8 cellular contexts compared by ENCODE assay signal in the genomic region with DNA sequence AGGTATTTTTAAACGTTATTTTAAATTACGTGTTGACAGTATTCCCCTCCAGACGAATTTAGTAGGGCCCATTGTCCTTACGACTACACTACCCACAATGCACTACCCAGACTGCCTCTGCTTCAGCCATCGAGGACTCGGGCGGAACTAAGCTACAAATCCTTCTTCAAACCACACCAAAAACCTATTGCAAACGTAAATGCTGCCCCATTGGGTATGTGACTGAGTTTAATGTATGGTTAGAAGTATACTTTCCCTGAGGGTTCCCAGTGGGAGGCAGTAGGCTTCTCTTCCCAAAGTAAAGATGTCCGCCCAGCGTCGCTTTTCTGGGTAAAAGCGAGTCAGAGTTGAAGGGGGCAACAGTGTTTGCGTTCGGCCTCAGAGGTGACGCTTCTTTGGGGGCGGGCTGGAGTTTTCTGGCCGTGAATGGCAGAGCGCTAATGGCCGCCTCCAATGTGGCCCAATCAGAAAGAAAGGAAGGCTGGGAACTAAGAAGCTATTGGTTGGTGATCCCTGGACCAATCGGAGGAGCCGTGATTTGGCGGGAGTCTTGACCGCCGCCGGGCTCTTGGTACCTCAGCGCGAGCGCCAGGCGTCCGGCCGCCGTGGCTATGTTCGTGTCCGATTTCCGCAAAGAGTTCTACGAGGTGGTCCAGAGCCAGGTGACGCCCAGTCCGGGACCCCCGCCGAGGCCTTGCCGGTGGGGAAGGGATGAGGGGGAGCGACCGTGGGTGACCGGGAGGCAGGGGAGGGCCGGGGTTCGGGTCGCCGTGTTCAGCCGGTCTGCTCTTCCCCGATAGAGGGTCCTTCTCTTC. TPM values are rescaled to one million over a fixed set of nuclear protein-coding genes. Genes with fewer than 3 reads are reported as not detected.
DNase-seq lines count a peak whose midpoint lies in the region; ATAC-seq and TF ChIP-seq lines count a peak whose summit lies in the region.

A gene with protein sequence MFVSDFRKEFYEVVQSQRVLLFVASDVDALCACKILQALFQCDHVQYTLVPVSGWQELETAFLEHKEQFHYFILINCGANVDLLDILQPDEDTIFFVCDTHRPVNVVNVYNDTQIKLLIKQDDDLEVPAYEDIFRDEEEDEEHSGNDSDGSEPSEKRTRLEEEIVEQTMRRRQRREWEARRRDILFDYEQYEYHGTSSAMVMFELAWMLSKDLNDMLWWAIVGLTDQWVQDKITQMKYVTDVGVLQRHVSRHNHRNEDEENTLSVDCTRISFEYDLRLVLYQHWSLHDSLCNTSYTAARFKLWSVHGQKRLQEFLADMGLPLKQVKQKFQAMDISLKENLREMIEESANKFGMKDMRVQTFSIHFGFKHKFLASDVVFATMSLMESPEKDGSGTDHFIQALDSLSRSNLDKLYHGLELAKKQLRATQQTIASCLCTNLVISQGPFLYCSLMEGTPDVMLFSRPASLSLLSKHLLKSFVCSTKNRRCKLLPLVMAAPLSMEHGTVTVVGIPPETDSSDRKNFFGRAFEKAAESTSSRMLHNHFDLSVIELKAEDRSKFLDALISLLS (plus strand): TSS at position 563 of the 815 bp plus-strand sequence. CDS start 49 bp downstream, at position 612.

- H3K27me3 ChIP-seq in ovary (no peaks in the 10 kb centered on the region), tibial artery (no peaks in the 10 kb centered on the region)

- 1% methylated on average over 49 to 50 of the region's 50 CpGs for WGBS in ovary, 3 donors

- intact Hi-C loops in Right ventricle myocardium inferior (cut with DNase I): loop anchor here (2.0 to 5.0 kb wide), 3 partner anchors 47 to 357 kb away; a partner anchor contains a TSS
- intact Hi-C loops in ovary (cut with DNase I): loop anchor here in 1 of 4 donors (10.0 kb wide), 1 partner anchor 295 kb away; no protein-coding TSS in a partner anchor
- intact Hi-C loops in tibial artery (cut with DNase I; ENCODE audit: low total_unique reads): loop anchor here (5.0 kb wide), 2 partner anchors 238 to 302 kb away; a partner anchor contains a TSS

- H3K4me1 ChIP-seq in ovary (ENCODE audit: insufficient read depth): peaks cover 7% of the 10 kb centered on the region
- peaks cover 0 to 23% (median 12%) of the 10 kb centered on the region in 4 donors for H3K4me1 ChIP-seq in tibial artery

- no peak for TF ChIP-seq EP300 in ovary (IDR thresholded peaks at IDR 0.05)

- DNase-seq in GM12865 (ENCODE audit: low read depth) (peak; percentile 98), NCI-H1417 treated with DMSO at 0.1 percent for 48 hours (lab: John Stamatoyannopoulos, UW) (peak; percentile 84), SW480 (ENCODE audit: low spot score) (peak; percentile 97), Right ventricle myocardium inferior (ENCODE audit: missing footprints) (peak; percentile 97), ovary (peak; percentile 93 to 95 (median 94)), tibial artery (peak; percentile 97 to 98)
- DNase-seq in activated naive CD8-positive, alpha-beta T cell treated with anti-CD3 and anti-CD28 coated beads, Interleukin-2, amount 50 U/mL, for 24 hours: peak; percentile 91

- peak within 1 kb of the TSS; percentile 74 for H3K4me3 ChIP-seq in GM12865 (ENCODE audit: low read depth, low read length)
- peak within 1 kb of the TSS; percentile 76 for H3K4me3 ChIP-seq in ovary
- H3K4me3 ChIP-seq in tibial artery: peak within 1 kb of the TSS; percentile 86 to 87

- no peaks in the 10 kb centered on the region for H3K9me3 Mint-ChIP-seq in activated naive CD8-positive, alpha-beta T cell treated with anti-CD3 and anti-CD28 coated beads, Interleukin-2, amount 50 U/mL, for 24 hours

- H3K27me3 Mint-ChIP-seq in activated naive CD8-positive, alpha-beta T cell treated with anti-CD3 and anti-CD28 coated beads, Interleukin-2, amount 50 U/mL, for 24 hours: peaks cover 2% of the 10 kb centered on the region

- no peak for TF ChIP-seq POLR2A in ovary (IDR thresholded peaks at IDR 0.05)

- peaks cover 40% of the 10 kb centered on the region for H3K4me1 Mint-ChIP-seq in activated naive CD8-positive, alpha-beta T cell treated with anti-CD3 and anti-CD28 coated beads, Interleukin-2, amount 50 U/mL, for 24 hours

- H3K36me3 ChIP-seq in ovary (no peaks in the 10 kb centered on the region), tibial artery (peaks cover 3 to 11% (median 6%) of the 10 kb centered on the region in 3 donors)

- H3K27ac Mint-ChIP-seq in activated naive CD8-positive, alpha-beta T cell treated with anti-CD3 and anti-CD28 coated beads, Interleukin-2, amount 50 U/mL, for 24 hours: peak within 1 kb of the TSS; percentile 99

- TF ChIP-seq CTCF in GM12865 (IDR thresholded peaks at IDR 0.05; ENCODE audit: insufficient read depth, low read depth, low read length, missing control alignments): no peak
- peak in 1 of 3 donors; percentile 17 for TF ChIP-seq CTCF in ovary (IDR thresholded peaks at IDR 0.05)
- TF ChIP-seq CTCF in tibial artery (IDR thresholded peaks at IDR 0.05): peak in 1 of 2 experiments; percentile 16

- ATAC-seq in HG02763 (IDR thresholded peaks at IDR 0.05; ENCODE audit: unreplicated experiment): peak; percentile 91
- peak; percentile 95 for ATAC-seq in activated naive CD8-positive, alpha-beta T cell treated with anti-CD3 and anti-CD28 coated beads, Interleukin-2, amount 50 U/mL, for 24 hours
- peak; percentile 97 for ATAC-seq in Right ventricle myocardium inferior

- H3K27ac ChIP-seq in ovary: peak within 1 kb of the TSS; percentile 79 to 93
- peak within 1 kb of the TSS; percentile 85 to 88 for H3K27ac ChIP-seq in tibial artery

- H3K9me3 ChIP-seq in ovary (no peaks in the 10 kb centered on the region), tibial artery (no peaks in the 10 kb centered on the region)

- peaks cover 38% of the 10 kb centered on the region for H3K36me3 Mint-ChIP-seq in activated naive CD8-positive, alpha-beta T cell treated with anti-CD3 and anti-CD28 coated beads, Interleukin-2, amount 50 U/mL, for 24 hours (ENCODE audit: low read depth)

- peak within 1 kb of the TSS; percentile 97 for H3K4me3 Mint-ChIP-seq in activated naive CD8-positive, alpha-beta T cell treated with anti-CD3 and anti-CD28 coated beads, Interleukin-2, amount 50 U/mL, for 24 hours

RNA-seq across cellular contexts. Expression of the gene that starts here (rescaled TPM):
- total RNA-seq in Right ventricle myocardium inferior: 0.76 TPM
- total RNA-seq in ovary: 1 to 10 TPM in 2 of 7 donors, under 1 TPM in 2, not detected in 3; 0.87 to 2.2 (median 1.1) TPM
- 1 to 10 TPM in 1 of 2 donors, under 1 TPM in 1; 0.46 to 1.4 TPM for polyA plus RNA-seq in ovary

Comparison
In these comparisons a context has a peak if more than half of its experiments do, and no peak if none do; other contexts are left out.
1. Peak in every context shown above with its lines: DNase-seq, ATAC-seq, H3K4me3 ChIP-seq and H3K27ac ChIP-seq.
2. Peak in DNase-seq and ATAC-seq in Right ventricle myocardium inferior; RNA of the gene not detected or under 1 TPM.